In genomic region chr15:27833178-27833577, GRCh38 we compare ENCODE assay signal across 11 cellular contexts.
"Had no signal": no experiment of that assay in that cellular context is flagged by ENCODE, and none has a peak within 500 bp of the region (broad histone marks: within the 10 kb centered on the region; RNA-seq: fewer than 3 reads in every experiment).

No MANE protein-coding gene starts in this region.

- H3K9me3 ChIP-seq: HAP-1 had no signal

- H3K4me2 ChIP-seq: GM23338 had no signal

- H3K4me3 ChIP-seq: GM23248, GM23338, HAP-1 had no signal

- H3K9ac ChIP-seq: GM23248 had no signal

- ATAC-seq: GM23338, HCT116 had no signal

- H3K27ac ChIP-seq: GM23248 had no signal

- H3K36me3 ChIP-seq: HAP-1 had no signal

- DNase-seq: GM23248, GOT3, H7, H9, HCEC 1CT, HFFc6 had no signal

- FAIRE-seq: H1, H54 had no signal

- H3K4me1 ChIP-seq: HAP-1 had no signal

- H2AFZ ChIP-seq: GM23248 had no signal
